22 cellular contexts compared by ENCODE assay signal in genomic region chr15:66745530-66746230, GRCh38. TPM values are rescaled to one million over a fixed set of nuclear protein-coding genes. Genes with fewer than 3 reads are reported as not detected.
A peak's percentile ranks its signal among the peaks of the same experiment; 100 is the strongest.
DNase-seq lines count a peak whose midpoint lies in the region; FAIRE-seq and TF ChIP-seq lines count a peak whose summit lies in the region.
"Had no signal": no experiment of that assay in that cellular context is flagged by ENCODE, and none has a peak within 500 bp of the region (broad histone marks: within the 10 kb centered on the region; RNA-seq: fewer than 3 reads in every experiment).

No MANE protein-coding gene starts in this region.

- BruUV-seq in mammary epithelial cell (replicated peaks; lab: Mats Ljungman, UMichigan) = no TSS peak

- no peaks in the 10 kb centered on the region for H3K36me3 ChIP-seq in breast epithelium
- no peaks in the 10 kb centered on the region for H3K36me3 ChIP-seq in mammary epithelial cell (ENCODE audit: insufficient read depth, low read length)
- H3K36me3 ChIP-seq in astrocyte (ENCODE audit: insufficient read depth, low read length) = no peaks in the 10 kb centered on the region
- H3K36me3 ChIP-seq in tibial nerve = no peaks in the 10 kb centered on the region

- CTCF ChIA-PET in mammary epithelial cell (lab: Charles Lee; ENCODE audit: low non-redundant PET) = no interaction called here

- H3K27ac Mint-ChIP-seq in astrocyte (ENCODE audit: unreplicated experiment) = no peak overlapping the region
- H3K27ac Mint-ChIP-seq in mesothelial cell of epicardium = peak overlapping the region; percentile 97
- H3K27ac Mint-ChIP-seq: activated CD8-positive, alpha-beta memory T cell treated with anti-CD3 and anti-CD28 coated beads, Interleukin-2, amount 10 ng/mL, durations not matched to agents 7 days and 5 days; memory B cell; T-helper 2 cell treated with Interferon-gamma antibody and Interleukin-4, amounts not matched to agents 5 μg/mL and 100 μg/mL, for 36 hours had no signal

- H3K9ac ChIP-seq in mammary epithelial cell (ENCODE audit: insufficient read depth, low read length) (no peak overlapping the region), astrocyte (ENCODE audit: low read length) (no peak overlapping the region)

- H2AFZ ChIP-seq in mammary epithelial cell (ENCODE audit: low read depth, low read length) (no peak overlapping the region), astrocyte (ENCODE audit: low read depth, low read length) (no peak overlapping the region)

- TF ChIP-seq EP300 in tibial nerve (IDR thresholded peaks at IDR 0.05) = no peak

- TF ChIP-seq POLR2A in breast epithelium (IDR thresholded peaks at IDR 0.05) (no peak), tibial nerve (IDR thresholded peaks at IDR 0.05) (no peak), lower leg skin (IDR thresholded peaks at IDR 0.05) (no peak)

- no peak for FAIRE-seq in astrocyte (lab: Jason Lieb, UNC)
- FAIRE-seq: GM18507, H54, K562 had no signal

- no peaks in the 10 kb centered on the region for H3K36me3 Mint-ChIP-seq in astrocyte (ENCODE audit: low read depth, unreplicated experiment)
- peaks cover 5% of the 10 kb centered on the region for H3K36me3 Mint-ChIP-seq in mesothelial cell of epicardium
- H3K36me3 Mint-ChIP-seq: activated CD8-positive, alpha-beta memory T cell treated with anti-CD3 and anti-CD28 coated beads, Interleukin-2, amount 10 ng/mL, durations not matched to agents 7 days and 5 days; CD14-positive monocyte; memory B cell had no signal

- TF ChIP-seq CTCF in breast epithelium (IDR thresholded peaks at IDR 0.05) (no peak), mammary epithelial cell (conservative IDR thresholded peaks at IDR 0.05 in 1 of 2, IDR thresholded peaks at IDR 0.05 in 1 of 2; ENCODE audit: extremely low read depth in 1 of 2, insufficient read depth in 1 of 2, low read depth in 1 of 2, low read length in 2 of 2) (no peak), astrocyte (IDR thresholded peaks at IDR 0.05; ENCODE audit: insufficient read depth, low read depth, low read length) (no peak), mesothelial cell of epicardium (IDR thresholded peaks at IDR 0.05; ENCODE audit: unreplicated experiment) (no peak), tibial nerve (IDR thresholded peaks at IDR 0.05) (no peak), lower leg skin (IDR thresholded peaks at IDR 0.05) (no peak)

- H3K27ac ChIP-seq in breast epithelium (peak overlapping the region; percentile 41 to 79), mammary epithelial cell (ENCODE audit: insufficient read depth, low read depth, low read length) (no peak overlapping the region), astrocyte (ENCODE audit: low read depth, low read length) (no peak overlapping the region), tibial nerve (peak overlapping the region in 3 of 4 donors; percentile 25 to 90 (median 74))
- H3K27ac ChIP-seq: HL-60 had no signal

- peaks cover 17% of the 10 kb centered on the region for H3K4me1 Mint-ChIP-seq in astrocyte (ENCODE audit: low read depth, unreplicated experiment)
- peaks cover 79% of the 10 kb centered on the region for H3K4me1 Mint-ChIP-seq in mesothelial cell of epicardium
- H3K4me1 Mint-ChIP-seq: activated CD8-positive, alpha-beta memory T cell treated with anti-CD3 and anti-CD28 coated beads, Interleukin-2, amount 10 ng/mL, durations not matched to agents 7 days and 5 days; CD14-positive monocyte had no signal

- DNase-seq in breast epithelium (ENCODE audit: low spot score in 2 of 2) = no peak
- DNase-seq in mammary epithelial cell = no peak
- no peak for DNase-seq in astrocyte (ENCODE audit: low read depth)
- DNase-seq in mesothelial cell of epicardium (ENCODE audit: low spot score in 2 of 2, unreplicated experiment in 2 of 2) = no peak
- no peak for DNase-seq in tibial nerve (ENCODE audit: low spot score in 2 of 2)
- no peak for DNase-seq in NCI-H2029 (lab: John Stamatoyannopoulos, UW)
- DNase-seq in activated naive CD4-positive, alpha-beta T cell treated with anti-CD3 and anti-CD28 coated beads, Interleukin-2, amount 50 U/mL, for 16 hours = no peak
- no peak for DNase-seq in lower leg skin (ENCODE audit: low spot score in 2 of 2)
- DNase-seq: 8988T; activated CD8-positive, alpha-beta memory T cell treated with anti-CD3 and anti-CD28 coated beads, Interleukin-2, amount 10 ng/mL, durations not matched to agents 7 days and 5 days; activated gamma-delta T cell; DMS79 treated with DMSO at 0.1 percent for 48 hours; NCI-H2081; NCI-H524; stimulated activated CD4-positive, alpha-beta T cell treated with anti-CD3 and anti-CD28 coated beads, Interleukin-2, amount 100 ng/mL, for 48 hours had no signal

- H3K27me3 ChIP-seq in breast epithelium = no peaks in the 10 kb centered on the region
- H3K27me3 ChIP-seq in mammary epithelial cell (ENCODE audit: insufficient read depth, low read length) = no peaks in the 10 kb centered on the region
- H3K27me3 ChIP-seq in astrocyte (ENCODE audit: insufficient read depth, low read length) = no peaks in the 10 kb centered on the region
- no peaks in the 10 kb centered on the region for H3K27me3 ChIP-seq in tibial nerve

- H4K20me1 ChIP-seq in mammary epithelial cell (ENCODE audit: insufficient read depth, low read length) (no peaks in the 10 kb centered on the region), astrocyte (ENCODE audit: insufficient read depth, low read length) (peaks cover 23% of the 10 kb centered on the region)

- H3K9me3 ChIP-seq in breast epithelium (no peaks in the 10 kb centered on the region), mammary epithelial cell (replicated peaks; ENCODE audit: insufficient read depth, low read length) (no peaks in the 10 kb centered on the region), astrocyte (ENCODE audit: insufficient read depth, low read depth, low read length) (no peaks in the 10 kb centered on the region), tibial nerve (no peaks in the 10 kb centered on the region)

- in situ Hi-C loops in mammary epithelial cell (cut with MboI; ENCODE audit: low sequenced_read_pairs in 2 of 2) = no loop called here

- H3K4me3 Mint-ChIP-seq in astrocyte (ENCODE audit: unreplicated experiment) (no peak overlapping the region), mesothelial cell of epicardium (peak overlapping the region; percentile 30)
- H3K4me3 Mint-ChIP-seq: activated CD8-positive, alpha-beta memory T cell treated with anti-CD3 and anti-CD28 coated beads, Interleukin-2, amount 10 ng/mL, durations not matched to agents 7 days and 5 days; CD14-positive monocyte; memory B cell; T-helper 2 cell treated with Interferon-gamma antibody and Interleukin-4, amounts not matched to agents 5 μg/mL and 100 μg/mL, for 36 hours had no signal

- H3K4me1 ChIP-seq in breast epithelium (peaks cover 6 to 13% of the 10 kb centered on the region in 2 donors), mammary epithelial cell (ENCODE audit: insufficient read depth, low read length) (peaks cover 5% of the 10 kb centered on the region), astrocyte (ENCODE audit: insufficient read depth, low read length) (peaks cover 39% of the 10 kb centered on the region), tibial nerve (peaks cover 4 to 88% (median 31%) of the 10 kb centered on the region in 4 donors)

- 96% methylated on average over 6 of the region's 9 CpGs for WGBS in mammary epithelial cell (ENCODE audit: low coverage, missing lambda C conversion rate)
- WGBS in tibial nerve, 2 donors = 81 to 86% methylated on average over 9 of the region's 9 CpGs
- 86 to 89% methylated on average over 9 of the region's 9 CpGs for WGBS in lower leg skin, 2 donors

- no peak overlapping the region for H3K4me3 ChIP-seq in breast epithelium
- H3K4me3 ChIP-seq in mammary epithelial cell (replicated peaks in 1 of 3; ENCODE audit: insufficient read depth in 1 of 3, low read depth in 2 of 3, low read length in 3 of 3) = no peak overlapping the region
- no peak overlapping the region for H3K4me3 ChIP-seq in astrocyte (ENCODE audit: insufficient read depth, low read depth, low read length)
- H3K4me3 ChIP-seq in tibial nerve = no peak overlapping the region
- H3K4me3 ChIP-seq in lower leg skin (ENCODE audit: low read depth, poor library complexity, severe bottlenecking) = no peak overlapping the region
- H3K4me3 ChIP-seq: K562 had no signal

- intact Hi-C loops in breast epithelium (cut with DNase I; ENCODE audit: low total_unique reads) = no loop called here
- intact Hi-C loops in mammary epithelial cell (cut with micrococcal nuclease) = no loop called here
- intact Hi-C loops in lower leg skin (cut with DNase I; ENCODE audit: low total_unique reads) = no loop called here

- dilution Hi-C loops in mammary epithelial cell (cut with HindIII; ENCODE audit: low sequenced_read_pairs) = no loop called here

- peaks cover 2% of the 10 kb centered on the region for H3K9me3 Mint-ChIP-seq in astrocyte (ENCODE audit: unreplicated experiment)
- no peaks in the 10 kb centered on the region for H3K9me3 Mint-ChIP-seq in mesothelial cell of epicardium
- H3K9me3 Mint-ChIP-seq: CD14-positive monocyte; memory B cell; T-helper 2 cell treated with Interferon-gamma antibody and Interleukin-4, amounts not matched to agents 5 μg/mL and 100 μg/mL, for 36 hours had no signal

- H3K79me2 ChIP-seq in mammary epithelial cell (ENCODE audit: insufficient read depth, low read length) = no peaks in the 10 kb centered on the region
- peaks cover 10% of the 10 kb centered on the region for H3K79me2 ChIP-seq in astrocyte (ENCODE audit: insufficient read depth, low read length)

- H3K27me3 Mint-ChIP-seq in astrocyte (ENCODE audit: low read depth, unreplicated experiment) (peaks cover 12% of the 10 kb centered on the region), mesothelial cell of epicardium (ENCODE audit: low read depth) (no peaks in the 10 kb centered on the region)

- no peak overlapping the region for H3K4me2 ChIP-seq in mammary epithelial cell (ENCODE audit: insufficient read depth, low read depth, low read length)
- H3K4me2 ChIP-seq in astrocyte (ENCODE audit: low read length) = peak overlapping the region; percentile 4

RNA-seq across cellular contexts. Expression of gene SMAD6, which starts 43.6 kb away (rescaled TPM):
- 10 to 100 TPM in 2 of 3 donors, 1 to 10 TPM in 1; 7.6 to 22.6 (median 13.4) TPM for total RNA-seq in breast epithelium
- total RNA-seq in mammary epithelial cell = under 1 TPM; 0.09 to 0.83 TPM
- polyA plus RNA-seq in mammary epithelial cell = 0.11 TPM
- 2.7 TPM for polyA minus RNA-seq in mammary epithelial cell
- total RNA-seq in astrocyte = 2.7 and 4.0 TPM in 2 replicates
- total RNA-seq in mesothelial cell of epicardium = 164 to 176 TPM (median 176 TPM) in 3 replicates
- 10 to 100 TPM; 41.9 to 57.2 (median 48.6) TPM for total RNA-seq in tibial nerve
- total RNA-seq in lower leg skin = 1 to 10 TPM; 2.0 to 9.1 (median 6.7) TPM
- polyA plus RNA-seq: CD14-positive monocyte had no signal

Comparison
In these comparisons a context has a peak if more than half of its experiments do, and no peak if none do; other contexts are left out.
1. H3K27ac ChIP-seq: peak in breast epithelium (2 of 2) and tibial nerve (3 of 4); none in mammary epithelial cell (single experiment) and astrocyte (single experiment).